1 cellular context compared by ENCODE assay signal in genomic region chr7:158830211-158830723, GRCh38.
TF ChIP-seq lines count a peak whose summit lies in the region.

No MANE protein-coding gene starts in this region.

TF ChIP-seq in endothelial cell of umbilical vein, 7 proteins besides CTCF, POLR2A, EP300 and RAD21 (continued from another document):
- TF ChIP-seq MAX (IDR thresholded peaks at IDR 0.05; ENCODE audit: insufficient read depth, insufficient read length) (no peak), JUN (IDR thresholded peaks at IDR 0.05; ENCODE audit: borderline replicate concordance, insufficient read depth, insufficient read length, low read depth) (no peak), FOS (IDR thresholded peaks at IDR 0.05; ENCODE audit: borderline replicate concordance, insufficient read depth, low read length) (no peak), POLR2AphosphoS5 (IDR thresholded peaks at IDR 0.05; ENCODE audit: insufficient read depth, low read depth, low read length) (no peak), MYC (IDR thresholded peaks at IDR 0.05; ENCODE audit: low read depth, low read length) (no peak), EZH2 (IDR thresholded peaks at IDR 0.05; ENCODE audit: borderline replicate concordance, low read depth, low read length, severe bottlenecking) (no peak)
